ENCODE assay signal across 8 cellular contexts in the genomic region with DNA sequence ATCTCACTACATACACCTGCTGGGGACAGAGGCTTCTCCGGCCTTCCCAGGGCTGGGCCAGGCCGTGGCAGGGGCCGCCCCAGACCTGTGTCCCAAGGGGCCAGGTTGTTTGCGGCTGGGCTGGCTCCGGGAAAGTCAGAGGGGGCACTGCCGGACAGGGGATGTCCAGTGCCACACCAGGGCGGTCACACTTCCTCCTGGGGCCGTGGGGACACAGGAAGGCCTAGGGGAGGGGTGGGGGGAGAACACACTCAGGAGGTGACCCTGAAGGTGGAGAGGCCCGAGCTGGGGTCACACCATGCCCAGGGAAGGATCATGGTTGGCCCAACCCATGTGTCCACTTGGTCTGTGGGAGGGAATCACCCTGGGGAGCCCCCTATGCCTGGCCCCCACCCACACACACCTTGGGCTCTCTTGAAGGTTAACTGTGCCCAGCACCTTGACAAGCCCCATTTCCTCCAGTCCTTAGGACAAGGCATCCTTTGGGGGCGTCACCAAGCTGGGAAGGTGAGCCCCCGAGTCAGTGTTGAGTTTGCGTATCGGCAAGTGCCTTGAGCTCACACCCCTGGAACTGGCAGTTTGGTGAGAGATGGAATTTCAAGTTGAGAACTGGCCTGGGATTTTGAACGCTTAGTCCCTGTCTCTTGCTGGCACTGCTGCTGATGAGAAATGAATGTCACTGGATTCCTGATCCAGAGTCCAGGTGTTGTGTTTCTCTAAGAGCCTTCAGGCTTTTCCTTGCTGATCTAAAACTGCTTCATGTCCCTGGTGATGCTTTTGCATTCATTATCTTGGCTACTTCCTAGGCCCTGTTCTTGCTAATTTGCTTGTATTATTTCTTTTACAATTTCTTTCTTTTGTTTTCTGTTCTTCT. TPM values are rescaled to one million over a fixed set of nuclear protein-coding genes. Genes with fewer than 3 reads are reported as not detected.
DNase-seq lines count a peak whose midpoint lies in the region; ATAC-seq, FAIRE-seq and TF ChIP-seq lines count a peak whose summit lies in the region.

No MANE protein-coding gene starts in this region.

- TF ChIP-seq CTCF in GM12878 (IDR thresholded peaks at IDR 0.05 in 2 of 3, conservative IDR thresholded peaks at IDR 0.05 in 1 of 3; ENCODE audit: control insufficient read depth in 2 of 3, extremely low read depth in 1 of 3, insufficient read depth in 1 of 3, low read depth in 3 of 3, low read length in 3 of 3) (no peak), mucosa of descending colon (IDR thresholded peaks at IDR 0.05) (no peak), GM10248 (IDR thresholded peaks at IDR 0.05; ENCODE audit: control extremely low read depth, extremely low read depth, low read depth, missing control alignments) (no peak)

- intact Hi-C loops in GM12878 (cut with micrococcal nuclease; ENCODE audit: unreplicated experiment) (no loop called here), mucosa of descending colon (cut with DNase I, micrococcal nuclease) (no loop called here)

- H3K79me2 ChIP-seq in GM12878 (ENCODE audit: control insufficient read depth, insufficient read depth, low read length), result peaks cover 40% of the 10 kb centered on the region

- peak overlapping the region in 2 of 11 experiments; percentile 53 to 100; a peak in 3 of 22 replicates for H3K27ac ChIP-seq in BLaER1 treated with 17β-estradiol and CSF1 and Interleukin-3, amounts not matched to agents 10 nM and 100 nM
- H3K27ac ChIP-seq in GM12878 (ENCODE audit: control insufficient read depth, insufficient read depth), result peak overlapping the region; percentile 100

- H4K20me1 ChIP-seq in BLaER1 treated with 17β-estradiol and CSF1 and Interleukin-3, amounts not matched to agents 10 nM and 100 nM, result peaks cover 0 to 60% (median 24%) of the 10 kb centered on the region in 11 experiments; a peak in 12 of 22 replicates
- H4K20me1 ChIP-seq in GM12878 (ENCODE audit: control insufficient read depth, insufficient read depth), result no peaks in the 10 kb centered on the region

- POLR2A ChIA-PET in GM12878 (lab: Charles Lee) (interaction anchor here (1.2 to 2.8 kb wide), 2 partner anchors 32 kb away, joined by 7 to 34 read pairs; a partner anchor contains a TSS), GM10248 (lab: Yijun Ruan, JAX) (interaction anchor here (0.6 kb wide), 1 partner anchor 49 kb away, joined by 4 read pairs; no protein-coding TSS in a partner anchor)

- H3K4me2 ChIP-seq in BLaER1 treated with 17β-estradiol and CSF1 and Interleukin-3, amounts not matched to agents 10 nM and 100 nM, result peak overlapping the region; percentile 97 to 100 (median 100)
- H3K4me2 ChIP-seq in GM12878 (ENCODE audit: control insufficient read depth, insufficient read depth), result peak overlapping the region; percentile 97

- peak overlapping the region in 8 of 10 experiments; percentile 59 to 100 (median 79); a peak in 13 of 20 replicates for H3K4me3 ChIP-seq in BLaER1 treated with 17β-estradiol and CSF1 and Interleukin-3, amounts not matched to agents 10 nM and 100 nM
- H3K4me3 ChIP-seq in GM12878 (peak overlapping the region; percentile 72), mucosa of descending colon (no peak overlapping the region)

- TF ChIP-seq POLR2A in GM12892 (IDR thresholded peaks at IDR 0.05; ENCODE audit: low read depth, low read length) (no peak; the same call in 1 of the 2 replicates), GM12878 (IDR thresholded peaks at IDR 0.05; ENCODE audit: low read depth, low read length) (no peak)

- no peaks in the 10 kb centered on the region for H3K9me3 ChIP-seq in BLaER1 treated with 17β-estradiol and CSF1 and Interleukin-3, amounts not matched to agents 10 nM and 100 nM (replicated peaks in 1 of 11)
- no peaks in the 10 kb centered on the region for H3K9me3 ChIP-seq in GM12878 (replicated peaks; ENCODE audit: control insufficient read depth, insufficient read depth, low read length)
- no peaks in the 10 kb centered on the region for H3K9me3 ChIP-seq in mucosa of descending colon

- TF ChIP-seq RAD21 in GM12878 (IDR thresholded peaks at IDR 0.05; ENCODE audit: insufficient read depth, low read depth, low read length), result no peak

- CTCF ChIA-PET in GM12878 (lab: Yijun Ruan, JAX), result interaction anchor here (1.1 to 5.5 kb wide), 4 partner anchors 36 to 81 kb away, joined by 3 to 47 read pairs (median 8); no protein-coding TSS in a partner anchor
- CTCF ChIA-PET in GM10248 (lab: Yijun Ruan, JAX), result interaction anchor here (1.2 to 3.9 kb wide), 6 partner anchors 9 to 80 kb away, joined by 3 to 20 read pairs (median 6); no protein-coding TSS in a partner anchor

- BruUV-seq in GM12878 (replicated peaks; lab: Mats Ljungman, UMichigan), result no TSS peak

- SMC1A ChIA-PET in GM12878 (lab: Charles Lee; ENCODE audit: uncharacterized antibody, unreplicated experiment), result interaction anchor here (0.7 to 3.2 kb wide), 5 partner anchors 30 to 81 kb away, joined by 3 to 15 read pairs (median 3); no protein-coding TSS in a partner anchor

- H3K36me3 ChIP-seq in BLaER1 treated with 17β-estradiol and CSF1 and Interleukin-3, amounts not matched to agents 10 nM and 100 nM, result peaks cover 0 to 5% (median 0%) of the 10 kb centered on the region in 11 experiments; a peak in 1 of 22 replicates
- no peaks in the 10 kb centered on the region; a peak in 1 of 4 replicates for H3K36me3 ChIP-seq in GM12878 (ENCODE audit: control insufficient read depth in 2 of 2, insufficient read depth in 2 of 2, low read length in 1 of 2)
- H3K36me3 ChIP-seq in mucosa of descending colon (ENCODE audit: low read depth), result no peaks in the 10 kb centered on the region

- H3K4me1 ChIP-seq in BLaER1 treated with 17β-estradiol and CSF1 and Interleukin-3, amounts not matched to agents 10 nM and 100 nM, result peaks cover 56 to 82% (median 76%) of the 10 kb centered on the region in 10 experiments
- peaks cover 33% of the 10 kb centered on the region for H3K4me1 ChIP-seq in GM12878 (ENCODE audit: control insufficient read depth, insufficient read depth, low read length)
- H3K4me1 ChIP-seq in mucosa of descending colon (ENCODE audit: low read depth), result peaks cover 32% of the 10 kb centered on the region

- ATAC-seq in GM12878 (peak; percentile 5), mucosa of descending colon (peak; percentile 1), HG02759 (IDR thresholded peaks at IDR 0.05; ENCODE audit: unreplicated experiment) (no peak)

- peak; percentile 48 for FAIRE-seq in GM12892 (lab: Jason Lieb, UNC)
- FAIRE-seq in GM12878 (lab: Jason Lieb, UNC), result no peak

- H2AFZ ChIP-seq in GM12878 (ENCODE audit: control insufficient read depth, low read depth, low read length), result peak overlapping the region; percentile 68

- DNase-seq in GM12892 (ENCODE audit: insufficient read length) (no peak), GM12878 (ENCODE audit: low read depth, low spot score) (no peak), mucosa of descending colon (peak; percentile 19 to 61 (median 56)), NCI-H2081 treated with DMSO at 0.1 percent for 48 hours (lab: John Stamatoyannopoulos, UW) (no peak), GM10248 (ENCODE audit: extremely low spot score) (no peak), CD1c-positive myeloid dendritic cell (ENCODE audit: extremely low spot score) (no peak)

- peaks cover 0 to 25% (median 18%) of the 10 kb centered on the region in 11 experiments; a peak in 19 of 22 replicates for H3K27me3 ChIP-seq in BLaER1 treated with 17β-estradiol and CSF1 and Interleukin-3, amounts not matched to agents 10 nM and 100 nM
- no peaks in the 10 kb centered on the region for H3K27me3 ChIP-seq in GM12878 (replicated peaks in 1 of 2; ENCODE audit: control insufficient read depth in 2 of 2, insufficient read depth in 2 of 2, low read length in 1 of 2)

- RAD21 ChIA-PET in GM12878 (lab: Charles Lee; ENCODE audit: unreplicated experiment), result interaction anchor here (7.6 kb wide), 1 partner anchor 80 kb away, joined by 44 read pairs; no protein-coding TSS in a partner anchor

- TF ChIP-seq EP300 in GM12878 (IDR thresholded peaks at IDR 0.05; ENCODE audit: borderline replicate concordance in 1 of 2, control insufficient read depth in 1 of 2, low read depth in 2 of 2, low read length in 2 of 2), result no peak

- in situ Hi-C loops in GM12878 (cut with MboI), result no loop called here

- peak overlapping the region in 10 of 11 experiments; percentile 40 to 100 (median 74); a peak in 12 of 22 replicates for H3K9ac ChIP-seq in BLaER1 treated with 17β-estradiol and CSF1 and Interleukin-3, amounts not matched to agents 10 nM and 100 nM
- peak overlapping the region; percentile 78 for H3K9ac ChIP-seq in GM12878 (ENCODE audit: control insufficient read depth, insufficient read depth, low read length)

- WGBS in GM12878 (ENCODE audit: insufficient coverage, insufficient replicate concordance, low lambda C conversion rate, missing lambda C conversion rate), result 29% methylated on average over 14 of the region's 14 CpGs

RNA-seq across cellular contexts. Expression of a gene that starts 7.7 kb away (rescaled TPM):
- polyA plus RNA-seq in GM12892 (2012; ENCODE audit: missing spikeins), result 2,092 TPM
- 961 and 1,180 TPM in 2 replicates for total RNA-seq in GM12878 (2013; cell fraction: nucleolus; rRNA removed)
- total RNA-seq in GM12878 (2014; rRNA removed) (5,146 and 5,299 TPM in 2 replicates), GM12878 (2014; rRNA removed; fragmentation: Illumina TruSeq; extraction: Trizol) (2,069 and 2,477 TPM in 2 replicates), GM12878 (2021) (5,806 and 6,105 TPM in 2 replicates), mucosa of descending colon (1,000 to 10,000 TPM; 1,922 to 4,060 (median 3,184) TPM)
- 2,827 TPM for polyA plus RNA-seq in GM12878 (2011; ENCODE audit: low read depth)
- polyA plus RNA-seq in GM12878 (2011; rRNA removed) (466 and 810 TPM in 2 replicates), GM12878 (2014; fragmentation: Illumina TruSeq; extraction: Trizol) (1,415 and 2,801 TPM in 2 replicates), GM12878 (2014; fragmentation: Nextera tagmentation; extraction: Ambion mirVana) (1,000 to 10,000 TPM in 1 of 2 experiments, 100 to 1,000 TPM in 1; 969 to 1,906 TPM), GM12878 (2014; rRNA removed) (4,499 and 5,417 TPM in 2 replicates), GM12878 (2016; fragmentation: Nextera tagmentation; extraction: Ambion mirVana) (1,000 to 10,000 TPM; 4,621 to 4,893 TPM)
- 2,470 and 3,258 TPM in 2 replicates for polyA plus RNA-seq in GM12878 (2011; cell fraction: cytosol; rRNA removed)
- polyA plus RNA-seq in GM12878 (2011; cell fraction: nucleus; rRNA removed), result 3,407 and 5,928 TPM in 2 replicates
- 4,353 and 5,466 TPM in 2 replicates for polyA plus RNA-seq in GM12878 (2012)
- 709 and 994 TPM in 2 replicates for polyA minus RNA-seq in GM12878 (2011; rRNA and poly(A)+ RNA removed)
- polyA minus RNA-seq in GM12878 (2011; cell fraction: cytosol; rRNA and poly(A)+ RNA removed), result 871 and 986 TPM in 2 replicates
- 602 and 1,073 TPM in 2 replicates for polyA minus RNA-seq in GM12878 (2011; cell fraction: nucleus; rRNA and poly(A)+ RNA removed)

RNA-seq across cellular contexts. Expression of a gene that starts 7.9 kb away (rescaled TPM):
- 0.87 TPM for polyA plus RNA-seq in GM12892 (2012; ENCODE audit: missing spikeins)
- 19.6 and 21.4 TPM in 2 replicates for total RNA-seq in GM12878 (2013; cell fraction: nucleolus; rRNA removed)
- total RNA-seq in GM12878 (2014; rRNA removed), result 1.2 and 1.8 TPM in 2 replicates
- total RNA-seq in GM12878 (2014; rRNA removed; fragmentation: Illumina TruSeq; extraction: Trizol), result 0.14 and 0.58 TPM in 2 replicates
- total RNA-seq in GM12878 (2021), result 2.1 and 2.7 TPM in 2 replicates
- polyA plus RNA-seq in GM12878 (2011; ENCODE audit: low read depth), result not detected
- 0.29 and 0.65 TPM in 2 replicates for polyA plus RNA-seq in GM12878 (2011; rRNA removed)
- polyA plus RNA-seq in GM12878 (2011; cell fraction: cytosol; rRNA removed), result 0.69 and 1.0 TPM in 2 replicates
- polyA plus RNA-seq in GM12878 (2011; cell fraction: nucleus; rRNA removed), result 6.3 and 7.2 TPM in 2 replicates
- 1.5 and 1.6 TPM in 2 replicates for polyA plus RNA-seq in GM12878 (2012)
- polyA plus RNA-seq in GM12878 (2014; fragmentation: Illumina TruSeq; extraction: Trizol), result 0.19 and 0.24 TPM in 2 replicates
- not detected for polyA plus RNA-seq in GM12878 (2014; fragmentation: Nextera tagmentation; extraction: Ambion mirVana)
- polyA plus RNA-seq in GM12878 (2014; rRNA removed), result 1.9 and 2.0 TPM in 2 replicates
- polyA plus RNA-seq in GM12878 (2016; fragmentation: Nextera tagmentation; extraction: Ambion mirVana), result under 1 TPM in 1 of 2 experiments, not detected in 1; 0.12 TPM
- 0.44 and 2.2 TPM in 2 replicates for polyA minus RNA-seq in GM12878 (2011; rRNA and poly(A)+ RNA removed)
- polyA minus RNA-seq in GM12878 (2011; cell fraction: cytosol; rRNA and poly(A)+ RNA removed), result 0.80 and 1.0 TPM in 2 replicates
- 3.7 and 4.2 TPM in 2 replicates for polyA minus RNA-seq in GM12878 (2011; cell fraction: nucleus; rRNA and poly(A)+ RNA removed)
- total RNA-seq in mucosa of descending colon, result 1 to 10 TPM; 1.6 to 4.0 (median 2.5) TPM

RNA-seq across cellular contexts. Expression of a gene that starts 31.9 kb away (rescaled TPM):
- polyA plus RNA-seq in GM12892 (2012; ENCODE audit: missing spikeins), result 7.8 TPM
- 86.7 and 99.0 TPM in 2 replicates for total RNA-seq in GM12878 (2013; cell fraction: nucleolus; rRNA removed)
- total RNA-seq in GM12878 (2014; rRNA removed), result 25.1 and 25.8 TPM in 2 replicates
- 8.1 and 12.2 TPM in 2 replicates for total RNA-seq in GM12878 (2014; rRNA removed; fragmentation: Illumina TruSeq; extraction: Trizol)
- 39.6 and 46.2 TPM in 2 replicates for total RNA-seq in GM12878 (2021)
- polyA plus RNA-seq in GM12878 (2011; ENCODE audit: low read depth), result 6.6 TPM
- 3.4 and 8.1 TPM in 2 replicates for polyA plus RNA-seq in GM12878 (2011; rRNA removed)
- 16.4 and 25.8 TPM in 2 replicates for polyA plus RNA-seq in GM12878 (2011; cell fraction: cytosol; rRNA removed)
- polyA plus RNA-seq in GM12878 (2011; cell fraction: nucleus; rRNA removed), result 52.4 and 74.0 TPM in 2 replicates
- 16.2 and 18.9 TPM in 2 replicates for polyA plus RNA-seq in GM12878 (2012)
- polyA plus RNA-seq in GM12878 (2014; fragmentation: Illumina TruSeq; extraction: Trizol), result 1.4 and 5.2 TPM in 2 replicates
- polyA plus RNA-seq in GM12878 (2014; fragmentation: Nextera tagmentation; extraction: Ambion mirVana), result under 1 TPM; 0.11 to 0.49 TPM
- polyA plus RNA-seq in GM12878 (2014; rRNA removed), result 34.4 and 39.8 TPM in 2 replicates
- 10 to 100 TPM; 22.0 to 26.8 TPM for polyA plus RNA-seq in GM12878 (2016; fragmentation: Nextera tagmentation; extraction: Ambion mirVana)
- 8.9 and 32.2 TPM in 2 replicates for polyA minus RNA-seq in GM12878 (2011; rRNA and poly(A)+ RNA removed)
- polyA minus RNA-seq in GM12878 (2011; cell fraction: cytosol; rRNA and poly(A)+ RNA removed), result 13.6 and 14.8 TPM in 2 replicates
- 36.3 and 44.7 TPM in 2 replicates for polyA minus RNA-seq in GM12878 (2011; cell fraction: nucleus; rRNA and poly(A)+ RNA removed)
- total RNA-seq in mucosa of descending colon, result 10 to 100 TPM; 23.2 to 28.9 (median 25.0) TPM

Comparison
In these comparisons a context has a peak if more than half of its experiments do, and no peak if none do; other contexts are left out.
1. DNase-seq: peak in mucosa of descending colon (3 of 3); none in GM12892 (single experiment), GM12878 (single experiment), NCI-H2081 treated with DMSO at 0.1 percent for 48 hours (single experiment), GM10248 (single experiment) and CD1c-positive myeloid dendritic cell (single experiment).